In genomic region chr12:103884316-103884715, GRCh38 we compare ENCODE assay signal across 8 cellular contexts. TPM values are rescaled to one million over a fixed set of nuclear protein-coding genes. Genes with fewer than 3 reads are reported as not detected.
DNase-seq lines count a peak whose midpoint lies in the region; ATAC-seq and TF ChIP-seq lines count a peak whose summit lies in the region.

No MANE protein-coding gene starts in this region.

- TF ChIP-seq RAD21 in neural cell (conservative IDR thresholded peaks at IDR 0.05) = peak; percentile 69

- no peaks in the 10 kb centered on the region for H3K27me3 Mint-ChIP-seq in CD4-positive, alpha-beta T cell

- H3K79me2 ChIP-seq in neural cell (replicated peaks; ENCODE audit: insufficient read depth, low read length) = no peaks in the 10 kb centered on the region

- no peaks in the 10 kb centered on the region for H3K9me3 ChIP-seq in CD4-positive, alpha-beta T cell (ENCODE audit: control insufficient read depth, low read length)
- no peaks in the 10 kb centered on the region for H3K9me3 ChIP-seq in neural cell (ENCODE audit: low read length)

- H3K4me2 ChIP-seq in neural cell (ENCODE audit: low read length) = no peak overlapping the region

- POLR2A ChIA-PET in CD4-positive, alpha-beta T cell (lab: Charles Lee) = interaction anchor here (0.9 to 1.5 kb wide), 7 partner anchors 18 to 226 kb away, joined by 3 to 49 read pairs (median 6); partner anchors contain the start of genes HSP90B1 and TDG

- peaks cover 6% of the 10 kb centered on the region for H3K4me1 Mint-ChIP-seq in CD4-positive, alpha-beta T cell (ENCODE audit: low read depth)

- H3K27ac Mint-ChIP-seq in CD4-positive, alpha-beta T cell = no peak overlapping the region

- peak; percentile 75 for TF ChIP-seq CTCF in CD4-positive, alpha-beta T cell (IDR thresholded peaks at IDR 0.05)
- TF ChIP-seq CTCF in GM20000 (IDR thresholded peaks at IDR 0.05; ENCODE audit: extremely low read depth, missing control alignments) (peak; percentile 28), neural cell (IDR thresholded peaks at IDR 0.05; ENCODE audit: poor library complexity, severe bottlenecking) (peak; percentile 63)

- intact Hi-C loops in CD4-positive, alpha-beta T cell (cut with DNase I, micrococcal nuclease) = loop anchor here (1.0 to 2.0 kb wide), 4 partner anchors 46 to 225 kb away; partner anchors contain the start of gene HSP90B1 (in 2 of the 2)

- H2AFZ ChIP-seq in neural cell (ENCODE audit: low read depth, low read length) = no peak overlapping the region

- H3K9me3 Mint-ChIP-seq in CD4-positive, alpha-beta T cell = no peaks in the 10 kb centered on the region

- ATAC-seq in CD4-positive, alpha-beta T cell (ENCODE audit: poor library complexity) = peak; percentile 78
- no peak for ATAC-seq in HG02938 (IDR thresholded peaks at IDR 0.05; ENCODE audit: unreplicated experiment)
- no peak for ATAC-seq in HG03442 (IDR thresholded peaks at IDR 0.05; ENCODE audit: unreplicated experiment)

- peak; percentile 17 to 50 (median 30) for DNase-seq in CD4-positive, alpha-beta T cell
- DNase-seq in GM20000 (ENCODE audit: low spot score) (peak; percentile 65), RKO (ENCODE audit: low spot score) (peak; percentile 53), cerebellar cortex (ENCODE audit: low spot score) (peak; percentile 44), HuH-7 (ENCODE audit: low spot score) (no peak)

- H3K9ac ChIP-seq in neural cell (ENCODE audit: low read length) = no peak overlapping the region

- H3K27ac ChIP-seq in CD4-positive, alpha-beta T cell (ENCODE audit: low read depth, low read length) = no peak overlapping the region
- H3K27ac ChIP-seq in neural cell (ENCODE audit: low read length) = no peak overlapping the region

- no peaks in the 10 kb centered on the region for H3K36me3 ChIP-seq in neural cell (ENCODE audit: insufficient read depth, low read length)

- no peaks in the 10 kb centered on the region for H4K20me1 ChIP-seq in neural cell (ENCODE audit: insufficient read depth)

- TF ChIP-seq EP300 in neural cell (conservative IDR thresholded peaks at IDR 0.05; ENCODE audit: poor library complexity, severe bottlenecking) = no peak

- no peaks in the 10 kb centered on the region for H3F3A ChIP-seq in neural cell (ENCODE audit: insufficient read depth, low read length, poor library complexity, severe bottlenecking)

- CTCF ChIA-PET in CD4-positive, alpha-beta T cell (lab: Charles Lee) = interaction anchor here (0.7 to 2.6 kb wide), 6 partner anchors 15 to 225 kb away, joined by 3 to 9 read pairs (median 3); no protein-coding TSS in a partner anchor

- no peaks in the 10 kb centered on the region for H3K9me2 ChIP-seq in neural cell (ENCODE audit: insufficient read depth, low read length)

- no peaks in the 10 kb centered on the region for H3K36me3 Mint-ChIP-seq in CD4-positive, alpha-beta T cell (ENCODE audit: low read depth)

- H3K27me3 ChIP-seq in CD4-positive, alpha-beta T cell (ENCODE audit: control insufficient read depth, insufficient read depth, low read length) = no peaks in the 10 kb centered on the region
- H3K27me3 ChIP-seq in neural cell (ENCODE audit: insufficient read depth, low read depth, low read length) = no peaks in the 10 kb centered on the region

- H3K4me3 Mint-ChIP-seq in CD4-positive, alpha-beta T cell = no peak overlapping the region

- H3K4me3 ChIP-seq in neural cell (ENCODE audit: low read length) = no peak overlapping the region

TF ChIP-seq in neural cell, 6 proteins besides CTCF, POLR2A, EP300 and RAD21:
- peak; percentile 61 for TF ChIP-seq SMC3 (conservative IDR thresholded peaks at IDR 0.05; ENCODE audit: poor library complexity)
- TF ChIP-seq TAF1 (IDR thresholded peaks at IDR 0.05; ENCODE audit: low read depth) = no peak

RNA-seq across cellular contexts. Expression of gene NT5DC3, which starts 43.3 kb away (rescaled TPM):
- 1 to 10 TPM; 3.5 to 4.0 TPM for total RNA-seq in CD4-positive, alpha-beta T cell
- 3.3 and 4.0 TPM in 2 replicates for polyA plus RNA-seq in neural cell
- 6.6 and 9.8 TPM in 2 replicates for polyA minus RNA-seq in neural cell

RNA-seq across cellular contexts. Expression of gene HSP90B1, which starts 45.9 kb away (rescaled TPM):
- total RNA-seq in CD4-positive, alpha-beta T cell = 100 to 1,000 TPM; 201 to 212 TPM
- polyA plus RNA-seq in neural cell = 198 and 242 TPM in 2 replicates
- polyA minus RNA-seq in neural cell = 141 and 162 TPM in 2 replicates
